Comparison of ENCODE assay signal across 18 cellular contexts in the genomic region with DNA sequence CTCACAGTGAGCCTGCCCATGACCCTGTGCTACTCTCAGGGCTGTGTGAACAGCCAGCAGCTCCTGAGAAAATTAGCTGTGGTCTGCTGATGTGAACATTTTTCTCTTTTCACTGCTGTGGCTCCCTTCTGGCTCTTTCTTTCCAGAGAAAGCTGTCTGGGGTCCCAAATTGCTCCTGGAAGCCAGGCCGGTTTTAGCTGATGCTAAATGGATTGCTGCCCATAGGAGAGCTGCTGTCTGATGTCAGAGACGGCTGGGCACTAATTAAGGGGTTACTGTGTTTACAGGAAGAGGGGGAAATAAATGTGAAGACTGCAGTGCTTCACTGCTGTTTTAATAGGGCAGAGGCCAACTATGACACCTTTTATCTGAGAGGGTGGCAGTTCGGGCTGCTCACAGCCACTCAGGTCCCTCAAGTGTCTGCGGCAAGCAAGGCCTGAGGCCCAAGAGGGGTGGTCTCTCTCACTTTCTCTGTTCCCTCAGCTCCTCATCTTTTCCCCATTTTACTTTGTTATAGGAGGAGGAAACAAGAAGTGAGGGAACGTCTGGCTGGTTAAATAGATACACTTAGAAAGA.
DNase-seq lines count a peak whose midpoint lies in the region; ATAC-seq and TF ChIP-seq lines count a peak whose summit lies in the region.
"Had no signal": no experiment of that assay in that cellular context is flagged by ENCODE, and none has a peak within 500 bp of the region (broad histone marks: within the 10 kb centered on the region; RNA-seq: fewer than 3 reads in every experiment).

No MANE protein-coding gene starts in this region.

- ATAC-seq in heart right ventricle = peak in 6 of 8 donors; percentile 31 to 64 (median 48)
- ATAC-seq in activated T-cell treated with anti-CD3 and anti-CD28 coated beads, Interleukin-2, amount 50 U/mL, for 4 hours = no peak
- ATAC-seq in GM19035 (IDR thresholded peaks at IDR 0.05; ENCODE audit: unreplicated experiment) = no peak
- ATAC-seq: A549; effector memory CD8-positive, alpha-beta T cell; natural killer cell treated with Interleukin-12 subunit alpha and Interleukin-12 subunit beta and Interleukin-15 and Interleukin-18, amount 100 ng/mL, for 72 hours; stimulated activated naive B cell treated with anti-CD40 and anti-IgM and Interleukin-4, amounts not matched to agents 10 μg/mL and 1 μg/mL and 100 μg/mL, for 72 hours had no signal

- H3K4me3 ChIP-seq in heart right ventricle (no peak overlapping the region), parathyroid adenoma (ENCODE audit: low read depth, low read length) (no peak overlapping the region)
- H3K4me3 ChIP-seq: A549, thyroid gland had no signal

- H3K27ac ChIP-seq in heart right ventricle (peak overlapping the region in 8 of 10 donors; percentile 20 to 70 (median 50)), parathyroid adenoma (no peak overlapping the region)
- H3K27ac ChIP-seq: thyroid gland had no signal

- H3K36me3 Mint-ChIP-seq in activated T-cell treated with anti-CD3 and anti-CD28 coated beads, Interleukin-2, amount 50 U/mL, for 4 hours (ENCODE audit: insufficient read depth) = no peaks in the 10 kb centered on the region
- H3K36me3 Mint-ChIP-seq: CD14-positive monocyte; natural killer cell treated with Interleukin-12 subunit alpha and Interleukin-12 subunit beta and Interleukin-15 and Interleukin-18, amount 100 ng/mL, for 72 hours; stimulated activated naive B cell treated with anti-CD40 and anti-IgM and Interleukin-4, amounts not matched to agents 10 μg/mL and 1 μg/mL and 100 μg/mL, for 72 hours had no signal

- H3K9me3 ChIP-seq in heart right ventricle (no peaks in the 10 kb centered on the region), parathyroid adenoma (ENCODE audit: control insufficient read depth, low read length) (no peaks in the 10 kb centered on the region)
- H3K9me3 ChIP-seq: A549, thyroid gland had no signal

- no peaks in the 10 kb centered on the region for H3K79me2 ChIP-seq in parathyroid adenoma

- no peaks in the 10 kb centered on the region for H3K36me3 ChIP-seq in heart right ventricle
- H3K36me3 ChIP-seq in parathyroid adenoma (ENCODE audit: control insufficient read depth, insufficient read depth, low read length) = no peaks in the 10 kb centered on the region
- H3K36me3 ChIP-seq: thyroid gland had no signal

- intact Hi-C loops in heart right ventricle (cut with DNase I) = loop anchor here in 1 of 10 donors (10.0 kb wide), 1 partner anchor 64 kb away; no protein-coding TSS in a partner anchor

- peaks cover 4% of the 10 kb centered on the region for H3K27me3 Mint-ChIP-seq in activated T-cell treated with anti-CD3 and anti-CD28 coated beads, Interleukin-2, amount 50 U/mL, for 4 hours (ENCODE audit: low read depth)

- H3K4me3 Mint-ChIP-seq in activated T-cell treated with anti-CD3 and anti-CD28 coated beads, Interleukin-2, amount 50 U/mL, for 4 hours = no peak overlapping the region
- H3K4me3 Mint-ChIP-seq: CD14-positive monocyte; central memory CD8-positive, alpha-beta T cell; effector memory CD8-positive, alpha-beta T cell; natural killer cell treated with Interleukin-12 subunit alpha and Interleukin-12 subunit beta and Interleukin-15 and Interleukin-18, amount 100 ng/mL, for 72 hours; stimulated activated naive B cell treated with anti-CD40 and anti-IgM and Interleukin-4, amounts not matched to agents 10 μg/mL and 1 μg/mL and 100 μg/mL, for 72 hours had no signal

- peak overlapping the region; percentile 50 for H2AFZ ChIP-seq in parathyroid adenoma

- DNase-seq in NCI-H146 (lab: John Stamatoyannopoulos, UW) = peak; percentile 18
- DNase-seq in NCI-H146 treated with DMSO at 0.1 percent for 48 hours (lab: John Stamatoyannopoulos, UW; ENCODE audit: unreplicated experiment) = no peak
- peak; percentile 19 for DNase-seq in NCI-H82 treated with DMSO at 0.1 percent for 48 hours (lab: John Stamatoyannopoulos, UW; ENCODE audit: unreplicated experiment)
- DNase-seq in heart right ventricle = no peak
- no peak for DNase-seq in activated T-cell treated with anti-CD3 and anti-CD28 coated beads, Interleukin-2, amount 50 U/mL, for 4 hours
- DNase-seq in KG1 (lab: John Stamatoyannopoulos, UW) = no peak
- DNase-seq: activated effector memory CD4-positive, alpha-beta T cell treated with Interleukin-2 at 50 U/mL for 16 hours; effector memory CD8-positive, alpha-beta T cell; NCI-H2107; NCI-H774; stimulated activated naive B cell treated with anti-CD40 and anti-IgM and Interleukin-4, amounts not matched to agents 10 μg/mL and 1 μg/mL and 100 μg/mL, for 72 hours; thyroid gland had no signal

- H3K4me1 Mint-ChIP-seq in activated T-cell treated with anti-CD3 and anti-CD28 coated beads, Interleukin-2, amount 50 U/mL, for 4 hours (ENCODE audit: low read depth) = no peaks in the 10 kb centered on the region
- H3K4me1 Mint-ChIP-seq: CD14-positive monocyte; central memory CD8-positive, alpha-beta T cell; stimulated activated naive B cell treated with anti-CD40 and anti-IgM and Interleukin-4, amounts not matched to agents 10 μg/mL and 1 μg/mL and 100 μg/mL, for 72 hours had no signal

- H3K4me1 ChIP-seq in heart right ventricle = peaks cover 5 to 31% (median 14%) of the 10 kb centered on the region in 9 donors
- peaks cover 5% of the 10 kb centered on the region for H3K4me1 ChIP-seq in parathyroid adenoma

- TF ChIP-seq CTCF in heart right ventricle (IDR thresholded peaks at IDR 0.05) (no peak), parathyroid adenoma (IDR thresholded peaks at IDR 0.05) (no peak)

- H3K9me3 Mint-ChIP-seq in activated T-cell treated with anti-CD3 and anti-CD28 coated beads, Interleukin-2, amount 50 U/mL, for 4 hours = no peaks in the 10 kb centered on the region
- H3K9me3 Mint-ChIP-seq: central memory CD8-positive, alpha-beta T cell; natural killer cell treated with Interleukin-12 subunit alpha and Interleukin-12 subunit beta and Interleukin-15 and Interleukin-18, amount 100 ng/mL, for 72 hours had no signal

- WGBS in heart right ventricle, 2 donors = 22 to 34% methylated on average over 5 of the region's 5 CpGs

- H3K27me3 ChIP-seq in heart right ventricle = no peaks in the 10 kb centered on the region
- no peaks in the 10 kb centered on the region for H3K27me3 ChIP-seq in parathyroid adenoma (ENCODE audit: control insufficient read depth, insufficient read depth, low read length)
- H3K27me3 ChIP-seq: thyroid gland had no signal

- no peak overlapping the region for H3K4me2 ChIP-seq in parathyroid adenoma (ENCODE audit: low read length)
- H3K4me2 ChIP-seq: A549 had no signal

- no peak overlapping the region for H3K9ac ChIP-seq in parathyroid adenoma

Comparison
In these comparisons a context has a peak if more than half of its experiments do, and no peak if none do; other contexts are left out.
1. DNase-seq: peak in NCI-H146 (single experiment) and NCI-H82 treated with DMSO at 0.1 percent for 48 hours (single experiment); none in NCI-H146 treated with DMSO at 0.1 percent for 48 hours (single experiment), heart right ventricle (0 of 2), activated T-cell treated with anti-CD3 and anti-CD28 coated beads, Interleukin-2, amount 50 U/mL, for 4 hours (single experiment) and KG1 (single experiment).
2. ATAC-seq: peak in heart right ventricle (6 of 8); none in activated T-cell treated with anti-CD3 and anti-CD28 coated beads, Interleukin-2, amount 50 U/mL, for 4 hours (0 of 2) and GM19035 (single experiment).